In the genomic region with DNA sequence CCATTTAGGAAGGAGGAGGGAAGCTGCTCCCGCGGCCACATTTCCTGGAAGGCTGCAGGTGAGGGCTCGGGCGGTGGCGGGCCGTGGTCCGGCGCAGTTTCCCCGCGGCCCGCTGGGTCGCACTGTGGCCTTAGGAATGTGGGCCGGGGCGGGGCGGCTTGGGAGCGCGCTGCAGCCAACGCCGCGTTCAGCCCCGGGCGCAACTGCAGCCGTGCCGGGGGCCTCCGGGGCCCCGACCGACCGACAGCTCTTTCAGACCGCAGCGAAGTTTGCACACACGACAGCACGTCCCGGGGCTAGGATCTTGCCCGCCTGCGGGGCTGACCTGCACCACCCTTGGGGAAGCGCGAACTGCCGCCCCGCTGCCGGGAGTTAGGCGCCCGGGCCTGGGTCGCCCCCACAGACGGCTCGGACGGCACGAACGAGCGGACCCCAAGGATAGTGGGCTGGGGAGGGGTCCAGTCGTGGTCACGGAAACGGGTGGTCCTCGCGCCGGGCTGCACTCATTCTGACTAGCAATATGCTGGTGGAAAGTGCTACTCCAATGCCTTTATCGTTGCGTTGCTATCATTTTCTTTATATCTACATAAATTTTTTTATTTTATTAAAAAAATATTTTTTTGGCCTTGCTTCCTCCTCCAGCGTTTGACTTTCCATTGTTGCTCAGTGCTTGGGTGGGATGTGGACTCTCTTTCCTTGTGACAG, we compare ENCODE assay signal across 8 cellular contexts.
DNase-seq lines count a peak whose midpoint lies in the region; ATAC-seq and TF ChIP-seq lines count a peak whose summit lies in the region.

No MANE protein-coding gene starts in this region.

- H3K36me3 ChIP-seq in left lung = no peaks in the 10 kb centered on the region

- H3K4me3 ChIP-seq in left lung = peak overlapping the region; percentile 44 to 45

- ATAC-seq in left lung = peak; percentile 100
- no peak for ATAC-seq in GM18873 (IDR thresholded peaks at IDR 0.05; ENCODE audit: low FRiP score, unreplicated experiment)

- intact Hi-C loops in left lung (cut with DNase I) = loop anchor here in 1 of 2 donors (2.0 kb wide), 1 partner anchor 292 kb away; no protein-coding TSS in a partner anchor

- peaks cover 0 to 28% of the 10 kb centered on the region in 2 donors for H3K27me3 ChIP-seq in left lung

- peaks cover 6 to 12% of the 10 kb centered on the region in 2 donors for H3K4me1 ChIP-seq in left lung

- no peaks in the 10 kb centered on the region for H3K9me3 ChIP-seq in left lung

- peak; percentile 77 to 84 for TF ChIP-seq CTCF in left lung (IDR thresholded peaks at IDR 0.05)

- no peak overlapping the region for H3K27ac ChIP-seq in left lung

- peak; percentile 1 to 57 for DNase-seq in NCI-H446 (lab: John Stamatoyannopoulos, UW)
- DNase-seq in NCI-H446 treated with DMSO at 0.1 percent for 48 hours (lab: John Stamatoyannopoulos, UW) = no peak
- DNase-seq in NCI-H226 = peak; percentile 65
- peak; percentile 61 for DNase-seq in activated CD4-positive, alpha-beta T cell treated with anti-CD3 and anti-CD28 coated beads, Interleukin-2, amount 50 U/mL, for 1 hour
- DNase-seq in dermis blood vessel endothelial cell = peak; percentile 83
- DNase-seq in left lung = peak; percentile 74 to 94
- DNase-seq in stimulated activated CD4-positive, alpha-beta T cell treated with anti-CD3 and anti-CD28 coated beads, Interleukin-1b, Interleukin-23, amount 100 ng/mL, for 24 hours (ENCODE audit: low read depth in 4 of 4, low spot score in 1 of 4) = peak; percentile 23 to 52 (median 49)
